Comparison of ENCODE assay signal across 18 cellular contexts in genomic region chr1:230101556-230101955, GRCh38. TPM values are rescaled to one million over a fixed set of nuclear protein-coding genes. Genes with fewer than 3 reads are reported as not detected.
DNase-seq lines count a peak whose midpoint lies in the region; ATAC-seq and TF ChIP-seq lines count a peak whose summit lies in the region.
"Had no signal": no experiment of that assay in that cellular context is flagged by ENCODE, and none has a peak within 500 bp of the region (broad histone marks: within the 10 kb centered on the region; RNA-seq: fewer than 3 reads in every experiment).

No MANE protein-coding gene starts in this region.

- no peaks in the 10 kb centered on the region for H3K27me3 Mint-ChIP-seq in chondrocyte (ENCODE audit: low read depth)
- H3K27me3 Mint-ChIP-seq: activated naive CD8-positive, alpha-beta T cell treated with anti-CD3 and anti-CD28 coated beads, Interleukin-2, amount 50 U/mL, for 24 hours; memory B cell had no signal

- H3K4me3 Mint-ChIP-seq in chondrocyte (ENCODE audit: unreplicated experiment), result no peak overlapping the region
- H3K4me3 Mint-ChIP-seq: activated naive CD8-positive, alpha-beta T cell treated with anti-CD3 and anti-CD28 coated beads, Interleukin-2, amount 50 U/mL, for 24 hours; memory B cell had no signal

- H3K9ac ChIP-seq in DND-41 (ENCODE audit: low read depth, low read length), result peak overlapping the region; percentile 49
- no peak overlapping the region for H3K9ac ChIP-seq in KMS-11

- H4K20me1 ChIP-seq in DND-41 (ENCODE audit: insufficient read depth, low read length), result peaks cover 68% of the 10 kb centered on the region
- no peaks in the 10 kb centered on the region for H4K20me1 ChIP-seq in KMS-11 (ENCODE audit: insufficient read depth)
- H4K20me1 ChIP-seq in osteoblast (ENCODE audit: insufficient read depth, low read length), result peaks cover 25% of the 10 kb centered on the region

- H3K4me2 ChIP-seq in DND-41 (ENCODE audit: insufficient read depth, low read length) (peak overlapping the region; percentile 27; the same call in 1 of the 2 replicates), KMS-11 (peak overlapping the region; percentile 97; the same call in 1 of the 2 replicates), osteoblast (ENCODE audit: insufficient read depth, low read length) (no peak overlapping the region)

- no peaks in the 10 kb centered on the region for H3K27me3 ChIP-seq in DND-41 (ENCODE audit: insufficient read depth, low read length, poor library complexity)
- no peaks in the 10 kb centered on the region for H3K27me3 ChIP-seq in KMS-11 (ENCODE audit: insufficient read depth, low read depth)
- no peaks in the 10 kb centered on the region for H3K27me3 ChIP-seq in osteoblast (ENCODE audit: insufficient read depth, low read length)
- H3K27me3 ChIP-seq: thyroid gland had no signal

- no peaks in the 10 kb centered on the region for H3K9me3 ChIP-seq in DND-41 (ENCODE audit: insufficient read depth, low read length, severe bottlenecking)
- no peaks in the 10 kb centered on the region for H3K9me3 ChIP-seq in osteoblast (ENCODE audit: low read depth, low read length)
- H3K9me3 ChIP-seq: thyroid gland had no signal

- DNase-seq in DND-41 (no peak), chondrocyte (ENCODE audit: low spot score) (no peak), osteoblast (ENCODE audit: insufficient read length, low spot score, missing footprints) (no peak), superior temporal gyrus (ENCODE audit: extremely low spot score) (no peak), kidney glomerular epithelial cell (lab: John Stamatoyannopoulos, UW) (no peak)
- DNase-seq: activated CD4-positive, alpha-beta T cell treated with anti-CD3 and anti-CD28 coated beads, Interleukin-2, amount 50 U/mL, for 1 hour; activated CD8-positive, alpha-beta memory T cell treated with anti-CD3 and anti-CD28 coated beads, Interleukin-2, amount 50 U/mL, for 4 hours; activated naive CD8-positive, alpha-beta T cell treated with anti-CD3 and anti-CD28 coated beads, Interleukin-2, amount 50 U/mL, for 24 hours; dermis blood vessel endothelial cell; NCI-H1417 treated with DMSO at 0.1 percent for 48 hours; NCI-H2171; right cardiac atrium; SHP77 treated with DMSO at 0.1 percent for 48 hours; stimulated activated CD4-positive, alpha-beta T cell treated with anti-CD3 and anti-CD28 coated beads, Interleukin-15, amount 100 ng/mL, for 24 hours; thyroid gland had no signal

- H2AFZ ChIP-seq in DND-41 (ENCODE audit: low read depth, low read length), result no peak overlapping the region
- no peak overlapping the region for H2AFZ ChIP-seq in KMS-11 (ENCODE audit: low read depth)
- no peak overlapping the region for H2AFZ ChIP-seq in osteoblast (ENCODE audit: low read length)

- H3K79me2 ChIP-seq in DND-41 (ENCODE audit: insufficient read depth, low read length) (peaks cover 100% of the 10 kb centered on the region), KMS-11 (ENCODE audit: insufficient read depth, low read depth) (peaks cover 100% of the 10 kb centered on the region), osteoblast (ENCODE audit: insufficient read depth, low read length) (peaks cover 80% of the 10 kb centered on the region)

- H3K27ac ChIP-seq in DND-41 (ENCODE audit: low read length) (peak overlapping the region; percentile 86), KMS-11 (peak overlapping the region; percentile 79; the same call in 1 of the 2 replicates), osteoblast (ENCODE audit: low read depth, low read length) (peak overlapping the region; percentile 11)
- H3K27ac ChIP-seq: thyroid gland had no signal

- TF ChIP-seq CTCF in DND-41 (IDR thresholded peaks at IDR 0.05; ENCODE audit: borderline replicate concordance, extremely low read depth, low read length, poor library complexity, severe bottlenecking), result no peak
- no peak for TF ChIP-seq CTCF in KMS-11 (conservative IDR thresholded peaks at IDR 0.05; ENCODE audit: low read depth, low read length)
- TF ChIP-seq CTCF in chondrocyte (IDR thresholded peaks at IDR 0.05), result no peak
- TF ChIP-seq CTCF in osteoblast (IDR thresholded peaks at IDR 0.05; ENCODE audit: extremely low read depth, low read depth, low read length), result no peak

- H3K36me3 Mint-ChIP-seq in chondrocyte (ENCODE audit: low read depth), result no peaks in the 10 kb centered on the region

- peak overlapping the region; percentile 78 for H3K27ac Mint-ChIP-seq in chondrocyte (ENCODE audit: unreplicated experiment)
- H3K27ac Mint-ChIP-seq: activated naive CD8-positive, alpha-beta T cell treated with anti-CD3 and anti-CD28 coated beads, Interleukin-2, amount 50 U/mL, for 24 hours; memory B cell had no signal

- H3K4me1 Mint-ChIP-seq in chondrocyte (ENCODE audit: low read depth), result peaks cover 66% of the 10 kb centered on the region

- H3K9me3 Mint-ChIP-seq in chondrocyte (ENCODE audit: low read depth), result no peaks in the 10 kb centered on the region
- H3K9me3 Mint-ChIP-seq: activated naive CD8-positive, alpha-beta T cell treated with anti-CD3 and anti-CD28 coated beads, Interleukin-2, amount 50 U/mL, for 24 hours had no signal

- H3K4me3 ChIP-seq in DND-41 (ENCODE audit: low read depth in 1 of 2, low read length in 2 of 2) (no peak overlapping the region), KMS-11 (IDR thresholded peaks at IDR 0.05; ENCODE audit: insufficient read depth, low read depth, low read length) (no peak overlapping the region), osteoblast (ENCODE audit: insufficient read depth, low read length) (no peak overlapping the region)
- H3K4me3 ChIP-seq: thyroid gland had no signal

- peaks cover 61% of the 10 kb centered on the region for H3K36me3 ChIP-seq in DND-41 (ENCODE audit: insufficient read depth, low read length)
- H3K36me3 ChIP-seq in KMS-11 (ENCODE audit: insufficient read depth), result no peaks in the 10 kb centered on the region
- H3K36me3 ChIP-seq in osteoblast (ENCODE audit: insufficient read depth, low read length), result peaks cover 5% of the 10 kb centered on the region
- H3K36me3 ChIP-seq: thyroid gland had no signal

- ATAC-seq in DND-41 (ENCODE audit: insufficient read depth, low read depth) (no peak), HG03097 (IDR thresholded peaks at IDR 0.05; ENCODE audit: low FRiP score, unreplicated experiment) (no peak)
- ATAC-seq: activated naive CD8-positive, alpha-beta T cell treated with anti-CD3 and anti-CD28 coated beads, Interleukin-2, amount 50 U/mL, for 24 hours; right cardiac atrium had no signal

- H3K4me1 ChIP-seq in DND-41 (ENCODE audit: insufficient read depth, low read length) (peaks cover 99% of the 10 kb centered on the region), KMS-11 (ENCODE audit: low read depth, poor library complexity, severe bottlenecking) (peaks cover 61% of the 10 kb centered on the region), osteoblast (ENCODE audit: insufficient read depth, low read length) (peaks cover 46% of the 10 kb centered on the region)

RNA-seq across cellular contexts. Expression of gene GALNT2, which starts 34.5 kb away (rescaled TPM):
- total RNA-seq in chondrocyte, result 210 to 276 TPM (median 223 TPM) in 3 replicates
- 81.9 and 83.2 TPM in 2 replicates for total RNA-seq in osteoblast

Comparison
In these comparisons a context has a peak if more than half of its experiments do, and no peak if none do; other contexts are left out.
1. H3K27ac ChIP-seq: peak in every context shown above with its lines; median percentile 86 in DND-41; 79 in KMS-11; 11 in osteoblast.